Comparison of ENCODE assay signal across 8 cellular contexts in genomic region chr2:19900536-19901200, GRCh38. TPM values are rescaled to one million over a fixed set of nuclear protein-coding genes. Genes with fewer than 3 reads are reported as not detected.
A peak's percentile ranks its signal among the peaks of the same experiment; 100 is the strongest.
DNase-seq lines count a peak whose midpoint lies in the region; ATAC-seq and TF ChIP-seq lines count a peak whose summit lies in the region.

No MANE protein-coding gene starts in this region.

- no peaks in the 10 kb centered on the region for H4K20me1 ChIP-seq in neural cell (ENCODE audit: insufficient read depth)

- WGBS in esophagus, 2 donors = 4 to 6% methylated on average over 13 of the region's 13 CpGs

- H3K36me3 ChIP-seq in esophagus (ENCODE audit: control insufficient read depth in 2 of 2, insufficient read depth in 2 of 2, low read length in 1 of 2) = no peaks in the 10 kb centered on the region
- H3K36me3 ChIP-seq in neural cell (ENCODE audit: insufficient read depth, low read length) = no peaks in the 10 kb centered on the region

- H3K27me3 ChIP-seq in esophagus (ENCODE audit: control insufficient read depth in 1 of 2, insufficient read depth in 2 of 2, low read length in 2 of 2) (no peaks in the 10 kb centered on the region), neural cell (ENCODE audit: insufficient read depth, low read depth, low read length) (no peaks in the 10 kb centered on the region)

- H3K9me3 ChIP-seq in esophagus (ENCODE audit: control insufficient read depth in 2 of 2, insufficient read depth in 1 of 2, low read depth in 1 of 2, low read length in 1 of 2) (no peaks in the 10 kb centered on the region), neural cell (ENCODE audit: low read length) (no peaks in the 10 kb centered on the region)

- peak overlapping the region; percentile 93 for H3K9ac ChIP-seq in neural cell (ENCODE audit: low read length)

- ATAC-seq in HG03097 (IDR thresholded peaks at IDR 0.05; ENCODE audit: low FRiP score, unreplicated experiment) (peak; percentile 4), HG03469 (IDR thresholded peaks at IDR 0.05; ENCODE audit: unreplicated experiment) (no peak)

- peak overlapping the region; percentile 98 for H3K4me2 ChIP-seq in neural cell (ENCODE audit: low read length)

- H3K79me2 ChIP-seq in neural cell (replicated peaks; ENCODE audit: insufficient read depth, low read length) = peaks cover 49% of the 10 kb centered on the region

- no peak for TF ChIP-seq RAD21 in neural cell (conservative IDR thresholded peaks at IDR 0.05)

- TF ChIP-seq EP300 in neural cell (conservative IDR thresholded peaks at IDR 0.05; ENCODE audit: poor library complexity, severe bottlenecking) = no peak

- no peak for TF ChIP-seq CTCF in neural cell (IDR thresholded peaks at IDR 0.05; ENCODE audit: poor library complexity, severe bottlenecking)

- peaks cover 3% of the 10 kb centered on the region for H3F3A ChIP-seq in neural cell (ENCODE audit: insufficient read depth, low read length, poor library complexity, severe bottlenecking)

- H3K9me2 ChIP-seq in neural cell (ENCODE audit: insufficient read depth, low read length) = no peaks in the 10 kb centered on the region

- DNase-seq in ELR (ENCODE audit: low read depth) = peak; percentile 38
- DNase-seq in activated CD4-positive, alpha-beta T cell treated with anti-CD3 and anti-CD28 coated beads for 4 hours = peak; percentile 11 to 15
- no peak for DNase-seq in NCI-H526 treated with DMSO at 0.1 percent for 48 hours (lab: John Stamatoyannopoulos, UW)
- DNase-seq in GM03348 (ENCODE audit: low spot score) = no peak

- peaks cover 2 to 3% of the 10 kb centered on the region in 2 donors for H3K4me1 ChIP-seq in esophagus (ENCODE audit: control insufficient read depth in 2 of 2, insufficient read depth in 2 of 2, low read length in 1 of 2)

- peak overlapping the region; percentile 78 to 85 for H3K4me3 ChIP-seq in esophagus (ENCODE audit: low read depth in 1 of 2, low read length in 2 of 2)
- H3K4me3 ChIP-seq in neural cell (ENCODE audit: low read length) = peak overlapping the region; percentile 79

- H2AFZ ChIP-seq in neural cell (ENCODE audit: low read depth, low read length) = peak overlapping the region; percentile 88

- H3K27ac ChIP-seq in esophagus (ENCODE audit: low read depth in 2 of 2, low read length in 1 of 2) (peak overlapping the region; percentile 95 to 99), neural cell (ENCODE audit: low read length) (peak overlapping the region; percentile 99)

TF ChIP-seq in neural cell, 6 proteins besides CTCF, POLR2A, EP300 and RAD21:
- TF ChIP-seq MXI1 (conservative IDR thresholded peaks at IDR 0.05; ENCODE audit: poor library complexity, severe bottlenecking) = no peak
- no peak for TF ChIP-seq POLR2AphosphoS5 (IDR thresholded peaks at IDR 0.05)
- TF ChIP-seq REST (IDR thresholded peaks at IDR 0.05; ENCODE audit: borderline replicate concordance) = no peak
- no peak for TF ChIP-seq EZH2 (IDR thresholded peaks at IDR 0.05; ENCODE audit: borderline replicate concordance, insufficient read depth, low read length, poor library complexity, severe bottlenecking)
- no peak for TF ChIP-seq SMC3 (conservative IDR thresholded peaks at IDR 0.05; ENCODE audit: poor library complexity)
- no peak for TF ChIP-seq TAF1 (IDR thresholded peaks at IDR 0.05; ENCODE audit: low read depth)
TF ChIP-seq in neural cell: peak in this region for 0.

RNA-seq across cellular contexts. Expression of gene TTC32, which starts 1.1 kb away (rescaled TPM):
- polyA plus RNA-seq in esophagus (10 to 100 TPM; 13.4 to 17.8 TPM), neural cell (79.4 and 106 TPM in 2 replicates)
- 29.8 and 32.1 TPM in 2 replicates for polyA minus RNA-seq in neural cell

Comparison
In these comparisons a context has a peak if more than half of its experiments do, and no peak if none do; other contexts are left out.
1. DNase-seq: peak in ELR (single experiment) and activated CD4-positive, alpha-beta T cell treated with anti-CD3 and anti-CD28 coated beads for 4 hours (2 of 2); none in NCI-H526 treated with DMSO at 0.1 percent for 48 hours (single experiment) and GM03348 (single experiment).